3 cellular contexts compared by ENCODE assay signal in genomic region chr3:124545891-124546290, GRCh38.
"Had no signal": no experiment of that assay in that cellular context is flagged by ENCODE, and none has a peak within 500 bp of the region (broad histone marks: within the 10 kb centered on the region; RNA-seq: fewer than 3 reads in every experiment).

No MANE protein-coding gene starts in this region.

- ATAC-seq: GM12878 had no signal

- H3K4me3 ChIP-seq: GM12878 had no signal

- DNase-seq: GDM1, GF-D8 had no signal
